Comparison of ENCODE assay signal across 1 cellular context in the genomic region with DNA sequence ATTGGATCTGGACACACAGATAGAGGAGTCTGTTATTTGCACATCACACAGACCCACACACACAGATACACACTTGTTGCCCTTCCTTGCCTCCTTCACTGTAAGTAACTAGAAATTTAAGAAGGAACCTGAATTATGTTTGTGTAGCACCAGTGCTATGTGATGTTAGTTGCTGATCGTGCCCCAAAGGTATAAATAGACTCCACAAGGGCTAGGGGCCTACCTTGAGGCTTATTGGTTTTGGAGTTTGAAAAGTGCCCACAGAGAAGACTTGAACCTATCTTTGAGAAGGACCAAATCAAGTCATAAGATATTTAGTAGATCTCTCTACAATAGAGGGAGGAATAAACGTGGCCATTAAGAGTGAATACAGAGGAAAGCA.
TF ChIP-seq lines count a peak whose summit lies in the region.

No MANE protein-coding gene starts in this region.

TF ChIP-seq in HCT116, 20 proteins besides CTCF, POLR2A, EP300 and RAD21 (continued from another document):
- no peak for TF ChIP-seq REST (IDR thresholded peaks at IDR 0.05; ENCODE audit: low read depth)
- no peak for TF ChIP-seq FOSL1 (IDR thresholded peaks at IDR 0.05; ENCODE audit: low read depth)
- no peak for TF ChIP-seq ZNF274 (IDR thresholded peaks at IDR 0.05; ENCODE audit: low read depth, low read length)
- no peak for TF ChIP-seq YY1 (IDR thresholded peaks at IDR 0.05; ENCODE audit: extremely low read depth, insufficient replicate concordance, low read depth, low read length)
- TF ChIP-seq CBX3 (IDR thresholded peaks at IDR 0.05; ENCODE audit: low read depth) = no peak
- TF ChIP-seq CEBPB (IDR thresholded peaks at IDR 0.05; ENCODE audit: low read depth) = no peak
- no peak for TF ChIP-seq EZH2 (IDR thresholded peaks at IDR 0.05)
- TF ChIP-seq SIN3A (IDR thresholded peaks at IDR 0.05; ENCODE audit: low read depth) = no peak
- TF ChIP-seq, protein P1, sequence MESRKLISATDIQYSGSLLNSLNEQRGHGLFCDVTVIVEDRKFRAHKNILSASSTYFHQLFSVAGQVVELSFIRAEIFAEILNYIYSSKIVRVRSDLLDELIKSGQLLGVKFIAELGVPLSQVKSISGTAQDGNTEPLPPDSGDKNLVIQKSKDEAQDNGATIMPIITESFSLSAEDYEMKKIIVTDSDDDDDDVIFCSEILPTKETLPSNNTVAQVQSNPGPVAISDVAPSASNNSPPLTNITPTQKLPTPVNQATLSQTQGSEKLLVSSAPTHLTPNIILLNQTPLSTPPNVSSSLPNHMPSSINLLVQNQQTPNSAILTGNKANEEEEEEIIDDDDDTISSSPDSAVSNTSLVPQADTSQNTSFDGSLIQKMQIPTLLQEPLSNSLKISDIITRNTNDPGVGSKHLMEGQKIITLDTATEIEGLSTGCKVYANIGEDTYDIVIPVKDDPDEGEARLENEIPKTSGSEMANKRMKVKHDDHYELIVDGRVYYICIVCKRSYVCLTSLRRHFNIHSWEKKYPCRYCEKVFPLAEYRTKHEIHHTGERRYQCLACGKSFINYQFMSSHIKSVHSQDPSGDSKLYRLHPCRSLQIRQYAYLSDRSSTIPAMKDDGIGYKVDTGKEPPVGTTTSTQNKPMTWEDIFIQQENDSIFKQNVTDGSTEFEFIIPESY (IDR thresholded peaks at IDR 0.05; ENCODE audit: extremely low read depth, insufficient replicate concordance, low read length) = no peak
- TF ChIP-seq POLR2AphosphoS5 (IDR thresholded peaks at IDR 0.05; ENCODE audit: low read depth, low read length) = no peak
- no peak for TF ChIP-seq SP1 (IDR thresholded peaks at IDR 0.05; ENCODE audit: low read depth)
- TF ChIP-seq ATF3 (IDR thresholded peaks at IDR 0.05) = no peak
- TF ChIP-seq EGR1 (IDR thresholded peaks at IDR 0.05; ENCODE audit: low read depth) = no peak
- no peak for TF ChIP-seq ELF1 (IDR thresholded peaks at IDR 0.05; ENCODE audit: borderline replicate concordance, low read depth)
- TF ChIP-seq ZFX (IDR thresholded peaks at IDR 0.05) = no peak
- no peak for TF ChIP-seq TCF7L2 (IDR thresholded peaks at IDR 0.05; ENCODE audit: borderline replicate concordance, extremely low read depth, insufficient read depth, insufficient read length)
- TF ChIP-seq, protein P2, sequence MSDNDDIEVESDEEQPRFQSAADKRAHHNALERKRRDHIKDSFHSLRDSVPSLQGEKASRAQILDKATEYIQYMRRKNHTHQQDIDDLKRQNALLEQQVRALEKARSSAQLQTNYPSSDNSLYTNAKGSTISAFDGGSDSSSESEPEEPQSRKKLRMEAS (IDR thresholded peaks at IDR 0.05) = no peak
